In genomic region chr10:119872860-119873671, GRCh38 we compare ENCODE assay signal across 8 cellular contexts. TPM values are rescaled to one million over a fixed set of nuclear protein-coding genes. Genes with fewer than 3 reads are reported as not detected.
DNase-seq lines count a peak whose midpoint lies in the region; ATAC-seq and TF ChIP-seq lines count a peak whose summit lies in the region.

No MANE protein-coding gene starts in this region.

- no peak for TF ChIP-seq EP300 in gastroesophageal sphincter (IDR thresholded peaks at IDR 0.05)

- 0% methylated on average over 2 to 7 of the region's 75 CpGs for whole genome bisulfite sequencing in gastroesophageal sphincter (ENCODE audit: low coverage in 1 of 2), 2 donors

- no peaks in the 10 kb centered on the region for H3K27me3 ChIP-seq in gastroesophageal sphincter

- H3K36me3 ChIP-seq in gastroesophageal sphincter, result no peaks in the 10 kb centered on the region

- H3K27ac ChIP-seq in gastroesophageal sphincter, result peak overlapping the region; percentile 68 to 89 (median 84)

- TF ChIP-seq POLR2A in gastroesophageal sphincter (IDR thresholded peaks at IDR 0.05), result peak in 1 of 2 donors; percentile 61

- H3K4me3 ChIP-seq in LNCaP clone FGC (ENCODE audit: low read depth, low read length) (peak overlapping the region; percentile 65), gastroesophageal sphincter (peak overlapping the region; percentile 86 to 94)

- H3K4me1 ChIP-seq in gastroesophageal sphincter, result peaks cover 0 to 46% (median 7%) of the 10 kb centered on the region in 3 donors

- H3K9me3 ChIP-seq in gastroesophageal sphincter, result no peaks in the 10 kb centered on the region

- peak; percentile 15; the same call in 1 of the 2 replicates for TF ChIP-seq CTCF in LNCaP clone FGC (IDR thresholded peaks at IDR 0.05; ENCODE audit: control insufficient read depth, extremely low read depth, insufficient read depth)
- TF ChIP-seq CTCF in gastroesophageal sphincter (IDR thresholded peaks at IDR 0.05), result peak in 1 of 4 experiments; percentile 22

- DNase-seq in ELF-1 (ENCODE audit: low read depth, low spot score), result peak; percentile 87
- DNase-seq in GOT3 (lab: John Stamatoyannopoulos, UW), result peak; percentile 41
- no peak for DNase-seq in LNCaP clone FGC (ENCODE audit: low read depth)
- peak; percentile 28 for DNase-seq in SHP77 treated with DMSO at 0.1 percent for 48 hours (lab: John Stamatoyannopoulos, UW)
- DNase-seq in activated naive CD4-positive, alpha-beta T cell (lab: John Stamatoyannopoulos, UW), result peak; percentile 64 to 85 (median 69)
- DNase-seq in nucleus accumbens (lab: John Stamatoyannopoulos, UW), result peak in 55 of 56 donors; percentile 25 to 91 (median 80)
- DNase-seq in superior temporal gyrus (ENCODE audit: extremely low spot score), result peak; percentile 87

- ATAC-seq in gastroesophageal sphincter, result peak; percentile 97

RNA-seq across cellular contexts. Expression of gene MCMBP, which starts 0.4 kb away (rescaled TPM):
- 10 to 100 TPM; 45.0 to 68.0 (median 54.8) TPM for total RNA-seq in gastroesophageal sphincter

RNA-seq across cellular contexts. Expression of gene SEC23IP, which starts 19.5 kb away (rescaled TPM):
- 10 to 100 TPM; 15.4 to 51.3 (median 31.1) TPM for total RNA-seq in gastroesophageal sphincter
